18 cellular contexts compared by ENCODE assay signal in the genomic region with DNA sequence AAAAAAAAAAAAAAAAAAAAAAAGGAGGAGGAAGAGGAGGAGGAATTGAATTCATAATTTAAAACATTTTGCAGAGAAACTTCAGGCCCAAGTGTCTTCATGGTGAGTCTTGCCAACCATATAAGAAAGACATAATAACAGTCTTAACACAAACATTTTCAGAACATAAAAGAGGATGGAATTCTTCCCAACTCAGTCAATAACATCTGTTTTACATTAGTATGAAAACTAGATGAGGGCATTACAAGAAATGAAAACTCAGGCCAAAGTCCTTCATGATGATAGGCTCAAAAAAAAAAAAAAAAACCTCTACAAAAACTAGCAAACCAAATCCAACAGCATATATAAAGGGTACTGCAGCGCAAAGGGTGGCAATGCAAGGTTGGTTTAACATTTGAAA.
DNase-seq lines count a peak whose midpoint lies in the region; TF ChIP-seq lines count a peak whose summit lies in the region.
"Had no signal": no experiment of that assay in that cellular context is flagged by ENCODE, and none has a peak within 500 bp of the region (broad histone marks: within the 10 kb centered on the region; RNA-seq: fewer than 3 reads in every experiment).

No MANE protein-coding gene starts in this region.

- H3K4me1 ChIP-seq in adipocyte (ENCODE audit: control insufficient read depth, insufficient read depth, low read length): no peaks in the 10 kb centered on the region
- H3K4me1 ChIP-seq: Peyer's patch had no signal

- TF ChIP-seq CTCF in AG04449 (IDR thresholded peaks at IDR 0.05; ENCODE audit: insufficient read depth, low read length, missing control alignments) (no peak), fibroblast of mammary gland (conservative IDR thresholded peaks at IDR 0.05; ENCODE audit: control insufficient read depth, insufficient read depth, low read depth, low read length) (no peak), chondrocyte (IDR thresholded peaks at IDR 0.05) (no peak)

- H3K4me1 Mint-ChIP-seq in chondrocyte (ENCODE audit: low read depth): no peaks in the 10 kb centered on the region

- no peak overlapping the region for H3K4me3 ChIP-seq in AG04449 (ENCODE audit: low read depth, low read length)
- H3K4me3 ChIP-seq in adipocyte (ENCODE audit: low read length): no peak overlapping the region
- no peak overlapping the region for H3K4me3 ChIP-seq in fibroblast of mammary gland (ENCODE audit: control insufficient read depth, low read depth, low read length)
- H3K4me3 ChIP-seq: GM12878, GM23338, K562, Peyer's patch had no signal

- POLR2A ChIA-PET in AG04449 (lab: Yijun Ruan, JAX): no interaction called here

- H3K27me3 ChIP-seq in adipocyte (replicated peaks; ENCODE audit: control insufficient read depth, insufficient read depth, low read length): no peaks in the 10 kb centered on the region
- H3K27me3 ChIP-seq: Peyer's patch had no signal

- H3K9ac ChIP-seq in adipocyte (ENCODE audit: low read length): no peak overlapping the region

- CTCF ChIA-PET in AG04449 (lab: Yijun Ruan, JAX): no interaction called here

- no peak overlapping the region for H3K4me3 Mint-ChIP-seq in chondrocyte (ENCODE audit: unreplicated experiment)
- H3K4me3 Mint-ChIP-seq: GM23338 had no signal

- H3K9me3 Mint-ChIP-seq in chondrocyte (ENCODE audit: low read depth): peaks cover 10% of the 10 kb centered on the region
- H3K9me3 Mint-ChIP-seq: GM23338 had no signal

- no peaks in the 10 kb centered on the region for H3K9me3 ChIP-seq in adipocyte (ENCODE audit: control insufficient read depth, low read length)
- H3K9me3 ChIP-seq: Peyer's patch had no signal

- H3K36me3 ChIP-seq in adipocyte (ENCODE audit: control insufficient read depth, insufficient read depth, low read length, severe bottlenecking): no peaks in the 10 kb centered on the region
- H3K36me3 ChIP-seq: Peyer's patch had no signal

- H3K27me3 Mint-ChIP-seq in chondrocyte (ENCODE audit: low read depth): no peaks in the 10 kb centered on the region

- H3K36me3 Mint-ChIP-seq in chondrocyte (ENCODE audit: low read depth): peaks cover 6% of the 10 kb centered on the region

- DNase-seq in AG04449 (ENCODE audit: low read depth, low spot score) (peak; percentile 41), EL (peak; percentile 6), adipocyte (ENCODE audit: low read depth) (peak; percentile 65), fibroblast of mammary gland (ENCODE audit: low read depth) (peak; percentile 65), chondrocyte (ENCODE audit: low spot score) (no peak), NCI-H1092 (lab: John Stamatoyannopoulos, UW) (no peak), H4 (ENCODE audit: low spot score) (no peak)
- DNase-seq in stimulated activated CD8-positive, alpha-beta memory T cell treated with anti-CD3 and anti-CD28 coated beads, Interleukin-4, amount 100 ng/mL, for 48 hours: no peak
- DNase-seq: C1 segment of cervical spinal cord, DMS79 treated with DMSO at 0.1 percent for 48 hours, NCI-H1105, NCI-H1694, NCI-H2081 treated with DMSO at 0.1 percent for 48 hours, Peyer's patch, SW 1271 had no signal

- H3K27ac Mint-ChIP-seq in chondrocyte (ENCODE audit: unreplicated experiment): no peak overlapping the region
- H3K27ac Mint-ChIP-seq: GM23338 had no signal

Comparison
In these comparisons a context has a peak if more than half of its experiments do, and no peak if none do; other contexts are left out.
1. DNase-seq: peak in AG04449 (single experiment), EL (single experiment), adipocyte (single experiment) and fibroblast of mammary gland (single experiment); none in stimulated activated CD8-positive, alpha-beta memory T cell treated with anti-CD3 and anti-CD28 coated beads, Interleukin-4, amount 100 ng/mL, for 48 hours (single experiment), chondrocyte (single experiment), NCI-H1092 (single experiment) and H4 (single experiment).